ENCODE assay signal across 14 cellular contexts in genomic region chr1:53666566-53666965, GRCh38.
DNase-seq lines count a peak whose midpoint lies in the region; ATAC-seq, FAIRE-seq and TF ChIP-seq lines count a peak whose summit lies in the region.
"Had no signal": no experiment of that assay in that cellular context is flagged by ENCODE, and none has a peak within 500 bp of the region (broad histone marks: within the 10 kb centered on the region; RNA-seq: fewer than 3 reads in every experiment).

No MANE protein-coding gene starts in this region.

- H4K5ac ChIP-seq in H1 (ENCODE audit: insufficient read length, low read depth, low read length): no peak overlapping the region

- TF ChIP-seq CTCF in H1 (IDR thresholded peaks at IDR 0.05; ENCODE audit: control extremely low read depth in 1 of 3, insufficient read depth in 1 of 3, low read depth in 1 of 3, low read length in 3 of 3) (no peak), osteoblast (IDR thresholded peaks at IDR 0.05; ENCODE audit: extremely low read depth, low read depth, low read length) (no peak), MM.1S (IDR thresholded peaks at IDR 0.05; ENCODE audit: low read length) (no peak)

- 88% methylated on average over 1 of the region's 1 CpG; no CpG with 5 or more reads in 1 of the 2 experiments for WGBS in H1 (ENCODE audit: extremely low coverage in 1 of 2, insufficient coverage in 1 of 2, insufficient read length in 1 of 2, insufficient replicate concordance in 2 of 2, low coverage in 1 of 2, low lambda C conversion rate in 2 of 2, missing lambda C conversion rate in 1 of 2), 2 experiments

- H3K9me3 ChIP-seq in H1 (ENCODE audit: insufficient read depth in 2 of 2, low read depth in 1 of 2, low read length in 1 of 2) (no peaks in the 10 kb centered on the region), osteoblast (ENCODE audit: low read depth, low read length) (no peaks in the 10 kb centered on the region), MM.1S (replicated peaks; ENCODE audit: insufficient read depth, low read length) (no peaks in the 10 kb centered on the region)
- H3K9me3 ChIP-seq: BLaER1 had no signal

- intact Hi-C loops in Right ventricle myocardium inferior (cut with DNase I) (no loop called here), cardiac septum (cut with DNase I) (no loop called here)

- no peaks in the 10 kb centered on the region for H3K79me1 ChIP-seq in H1 (ENCODE audit: low read depth, low read length)

- no peak overlapping the region for H2AFZ ChIP-seq in H1 (ENCODE audit: low read length)
- H2AFZ ChIP-seq in osteoblast (ENCODE audit: low read length): no peak overlapping the region
- no peak overlapping the region for H2AFZ ChIP-seq in MM.1S (ENCODE audit: low read length)

- H2BK120ac ChIP-seq in H1 (replicated peaks; ENCODE audit: low read depth, low read length): no peak overlapping the region

- H3K23ac ChIP-seq in H1 (ENCODE audit: insufficient read length): no peak overlapping the region

- no peaks in the 10 kb centered on the region for H3K23me2 ChIP-seq in H1 (ENCODE audit: low read depth, low read length)

- H3K79me2 ChIP-seq in H1 (ENCODE audit: control insufficient read depth in 1 of 2, insufficient read depth in 2 of 2, low read length in 2 of 2): no peaks in the 10 kb centered on the region
- no peaks in the 10 kb centered on the region for H3K79me2 ChIP-seq in osteoblast (ENCODE audit: insufficient read depth, low read length)
- H3K79me2 ChIP-seq in MM.1S (ENCODE audit: low read length): no peaks in the 10 kb centered on the region

- no peak for TF ChIP-seq EP300 in H1 (IDR thresholded peaks at IDR 0.05; ENCODE audit: borderline replicate concordance in 1 of 2, low read depth in 2 of 2, low read length in 2 of 2)

- no peak overlapping the region for H3K4me2 ChIP-seq in H1 (ENCODE audit: insufficient read depth in 1 of 2, low read depth in 2 of 2, low read length in 2 of 2)
- H3K4me2 ChIP-seq in osteoblast (ENCODE audit: insufficient read depth, low read length): no peak overlapping the region
- H3K4me2 ChIP-seq in MM.1S (ENCODE audit: low read depth, low read length): no peak overlapping the region
- H3K4me2 ChIP-seq: BLaER1 had no signal

- no peaks in the 10 kb centered on the region; a peak in 2 of 7 replicates for H3K27me3 ChIP-seq in H1 (replicated peaks in 1 of 4; ENCODE audit: control insufficient read depth in 3 of 4, extremely low read depth in 1 of 4, insufficient read depth in 3 of 4, low read length in 3 of 4)
- no peaks in the 10 kb centered on the region for H3K27me3 ChIP-seq in osteoblast (ENCODE audit: insufficient read depth, low read length)
- no peaks in the 10 kb centered on the region for H3K27me3 ChIP-seq in MM.1S (replicated peaks; ENCODE audit: insufficient read depth, low read length)
- H3K27me3 ChIP-seq: BLaER1 had no signal

- no peak overlapping the region for H2BK5ac ChIP-seq in H1 (ENCODE audit: low read depth, low read length)

- TF ChIP-seq RAD21 in H1 (IDR thresholded peaks at IDR 0.05 in 1 of 2, conservative IDR thresholded peaks at IDR 0.05 in 1 of 2; ENCODE audit: low read depth in 2 of 2, low read length in 2 of 2): no peak

- H4K91ac ChIP-seq in H1 (replicated peaks; ENCODE audit: insufficient read length, low read length): no peak overlapping the region

- H3K9ac ChIP-seq in H1 (replicated peaks in 1 of 4; ENCODE audit: extremely low read depth in 1 of 4, low read depth in 3 of 4, low read length in 3 of 4) (no peak overlapping the region), MM.1S (ENCODE audit: low read length) (no peak overlapping the region)
- H3K9ac ChIP-seq: BLaER1 had no signal

- H3K4me1 ChIP-seq in H1 (replicated peaks in 1 of 4; ENCODE audit: control insufficient read depth in 3 of 4, insufficient read depth in 4 of 4, low read length in 3 of 4) (no peaks in the 10 kb centered on the region), osteoblast (ENCODE audit: insufficient read depth, low read length) (no peaks in the 10 kb centered on the region), MM.1S (ENCODE audit: low read length) (peaks cover 12% of the 10 kb centered on the region)
- H3K4me1 ChIP-seq: BLaER1 had no signal

- H4K20me1 ChIP-seq in H1 (replicated peaks in 1 of 2; ENCODE audit: control insufficient read depth in 1 of 2, insufficient read depth in 2 of 2, low read length in 2 of 2) (no peaks in the 10 kb centered on the region), osteoblast (ENCODE audit: insufficient read depth, low read length) (peaks cover 68% of the 10 kb centered on the region), MM.1S (ENCODE audit: insufficient read depth, low read length) (no peaks in the 10 kb centered on the region)
- H4K20me1 ChIP-seq: BLaER1 had no signal

- H3K18ac ChIP-seq in H1 (ENCODE audit: extremely low read depth, low read length): no peak overlapping the region

- ATAC-seq in Right ventricle myocardium inferior: no peak
- ATAC-seq in activated CD4-positive, CD25-positive, alpha-beta regulatory T cell treated with anti-CD3 and anti-CD28 coated beads, Interleukin-2, amount 50 U/mL, for 24 hours: no peak
- ATAC-seq in GM19463 (IDR thresholded peaks at IDR 0.05; ENCODE audit: unreplicated experiment): no peak

- H2BK12ac ChIP-seq in H1 (ENCODE audit: low read depth, low read length): 0 out of 2 replicates have a peak overlapping the region, but pooled peaks have one; percentile 27

- no peak overlapping the region for H3K56ac ChIP-seq in H1 (replicated peaks; ENCODE audit: insufficient read length, low read depth, low read length)

- H2AK5ac ChIP-seq in H1 (ENCODE audit: low read depth, low read length): no peak overlapping the region

- POLR2A ChIA-PET in H1 (lab: Charles Lee; ENCODE audit: partially characterized antibody): no interaction called here

- DNase-seq in Right ventricle myocardium inferior (ENCODE audit: missing footprints) (peak; percentile 1), cardiac septum (ENCODE audit: low spot score) (no peak), H1 (ENCODE audit: low read depth in 1 of 2, low spot score in 2 of 2) (no peak), osteoblast (ENCODE audit: insufficient read length, low spot score, missing footprints) (peak; percentile 11), MM.1S (no peak)
- DNase-seq: 8988T; CD4-positive, alpha-beta memory T cell; DMS79 treated with DMSO at 0.1 percent for 48 hours; GF-D8; GOT3; H9 had no signal

- H2BK15ac ChIP-seq in H1 (ENCODE audit: low read length): no peak overlapping the region

- H3K4me3 ChIP-seq in H1 (ENCODE audit: extremely low read depth in 1 of 4, insufficient read depth in 2 of 4, low read depth in 3 of 4, low read length in 4 of 4): no peak overlapping the region
- no peak overlapping the region for H3K4me3 ChIP-seq in osteoblast (ENCODE audit: insufficient read depth, low read length)
- no peak overlapping the region for H3K4me3 ChIP-seq in MM.1S (ENCODE audit: low read length)
- H3K4me3 ChIP-seq: BLaER1 had no signal

- H3F3A ChIP-seq in MM.1S (ENCODE audit: insufficient read depth, low read length): no peaks in the 10 kb centered on the region

- no peak overlapping the region for H3K14ac ChIP-seq in H1 (ENCODE audit: insufficient read length)

- no peak overlapping the region for H4K8ac ChIP-seq in H1 (ENCODE audit: extremely low read depth, insufficient read depth, low read length)

- H3K4ac ChIP-seq in H1 (replicated peaks; ENCODE audit: insufficient read length, low read depth, low read length): no peak overlapping the region

- H3K9me2 ChIP-seq in MM.1S (replicated peaks; ENCODE audit: insufficient read depth, low read length): no peaks in the 10 kb centered on the region

- FAIRE-seq in H1 (lab: Jason Lieb, UNC): no peak

- no peak overlapping the region for H3K27ac ChIP-seq in H1 (ENCODE audit: low read depth, low read length)
- no peak overlapping the region for H3K27ac ChIP-seq in osteoblast (ENCODE audit: low read depth, low read length)
- H3K27ac ChIP-seq in MM.1S (ENCODE audit: low read length): no peak overlapping the region
- H3K27ac ChIP-seq: BLaER1 had no signal

- no peak for TF ChIP-seq POLR2A in H1 (IDR thresholded peaks at IDR 0.05; ENCODE audit: control extremely low read depth in 1 of 2, low read depth in 2 of 2, low read length in 2 of 2)

- H2BK20ac ChIP-seq in H1 (ENCODE audit: low read length): no peak overlapping the region

- no peaks in the 10 kb centered on the region for H3K36me3 ChIP-seq in H1 (ENCODE audit: control insufficient read depth in 2 of 4, insufficient read depth in 4 of 4, low read length in 3 of 4)
- H3K36me3 ChIP-seq in osteoblast (ENCODE audit: insufficient read depth, low read length): no peaks in the 10 kb centered on the region
- H3K36me3 ChIP-seq in MM.1S (replicated peaks; ENCODE audit: insufficient read depth, low read length): no peaks in the 10 kb centered on the region
- H3K36me3 ChIP-seq: BLaER1 had no signal

- CTCF ChIA-PET in H1 (lab: Charles Lee; ENCODE audit: partially characterized antibody): interaction anchor here (0.8 to 2.1 kb wide), 7 partner anchors 8 to 181 kb away, joined by 3 to 8 read pairs (median 5); no protein-coding TSS in a partner anchor

TF ChIP-seq in H1, 55 proteins besides CTCF, POLR2A, EP300 and RAD21 (continues in another document):
- no peak for TF ChIP-seq BRCA1 (IDR thresholded peaks at IDR 0.05; ENCODE audit: low read depth, low read length)
- TF ChIP-seq ASH2L (IDR thresholded peaks at IDR 0.05; ENCODE audit: low read length): no peak
- TF ChIP-seq RBBP5 (IDR thresholded peaks at IDR 0.05; ENCODE audit: borderline replicate concordance, low read depth, low read length): no peak
- TF ChIP-seq SIX5 (IDR thresholded peaks at IDR 0.05; ENCODE audit: low read depth, low read length): no peak
- no peak for TF ChIP-seq TAF7 (optimal IDR thresholded peaks at IDR 0.05; ENCODE audit: borderline replicate concordance, low read depth, low read length)

Comparison
In these comparisons a context has a peak if more than half of its experiments do, and no peak if none do; other contexts are left out.
1. DNase-seq: peak in Right ventricle myocardium inferior (single experiment) and osteoblast (single experiment); none in cardiac septum (single experiment), H1 (0 of 2) and MM.1S (single experiment).